10 cellular contexts compared by ENCODE assay signal in genomic region chr6:128586095-128586494, GRCh38.
"Had no signal": no experiment of that assay in that cellular context is flagged by ENCODE, and none has a peak within 500 bp of the region (broad histone marks: within the 10 kb centered on the region; RNA-seq: fewer than 3 reads in every experiment).

No MANE protein-coding gene starts in this region.

- H3K9me3 Mint-ChIP-seq: GM23338, H9 had no signal

- H2AFZ ChIP-seq: GM23248, GM23338 had no signal

- H3K27ac ChIP-seq: GM23248 had no signal

- H3K4me3 Mint-ChIP-seq: GM23338, H9, HFFc6 had no signal

- H3K4me3 ChIP-seq: GM23248, GM23338 had no signal

- H3K9ac ChIP-seq: GM23248 had no signal

- FAIRE-seq: H1, H54 had no signal

- ATAC-seq: GM23338, HCT116 had no signal

- H3K4me2 ChIP-seq: GM23338 had no signal

- DNase-seq: GM23248, GOT3, H7, H9, HCEC 1CT, HFFc6 had no signal

- H3K27ac Mint-ChIP-seq: GM23338, H9, HFFc6 had no signal
